ENCODE assay signal across 7 cellular contexts in genomic region chr7:65508581-65509367, GRCh38.
A peak's percentile ranks its signal among the peaks of the same experiment; 100 is the strongest.
DNase-seq lines count a peak whose midpoint lies in the region; ATAC-seq and TF ChIP-seq lines count a peak whose summit lies in the region.
"Not testable (repeated sequence)": the region's sequence is repeated elsewhere in the genome, so short reads cannot be mapped to it uniquely, and the experiment has no call there.

No MANE protein-coding gene starts in this region.

- H4K8ac ChIP-seq in mesenchymal stem cell (ENCODE audit: low read length), result not testable (repeated sequence)

- not testable (repeated sequence) for TF ChIP-seq POLR2A in breast epithelium (IDR thresholded peaks at IDR 0.05); gastrocnemius medialis (IDR thresholded peaks at IDR 0.05)

- under 1% methylated on average over 45 of the region's 85 CpGs for WGBS in mesenchymal stem cell

- H2AK5ac ChIP-seq in mesenchymal stem cell (ENCODE audit: low read length, severe bottlenecking), result not testable (repeated sequence)

- peak overlapping the region; percentile 60 for H3K4me3 ChIP-seq in GM06990 (replicated peaks; ENCODE audit: low read depth, low read length)
- H3K4me3 ChIP-seq in WERI-Rb-1 (ENCODE audit: low read depth, low read length), result peak overlapping the region; percentile 63
- peak overlapping the region; percentile 25 to 68 (median 51) for H3K4me3 ChIP-seq in breast epithelium
- peak overlapping the region; percentile 47 to 70 for H3K4me3 ChIP-seq in mesenchymal stem cell (ENCODE audit: insufficient read depth in 1 of 2, low read depth in 1 of 2, low read length in 2 of 2)
- peak overlapping the region; percentile 43 to 75 (median 52) for H3K4me3 ChIP-seq in gastrocnemius medialis

- H2BK15ac ChIP-seq in mesenchymal stem cell (ENCODE audit: low read depth, poor library complexity, severe bottlenecking), result not testable (repeated sequence)

- not testable (repeated sequence) for H3K4me1 Mint-ChIP-seq in glutamatergic neuron (ENCODE audit: low read depth, unreplicated experiment)

- H3K27me3 Mint-ChIP-seq in glutamatergic neuron (ENCODE audit: unreplicated experiment), result not testable (repeated sequence)

- H3K14ac ChIP-seq in mesenchymal stem cell (ENCODE audit: low read length in 2 of 2), result not testable (repeated sequence)

- H2BK12ac ChIP-seq in mesenchymal stem cell (ENCODE audit: low read length in 2 of 2), result not testable (repeated sequence)

- H3K18ac ChIP-seq in mesenchymal stem cell (ENCODE audit: low read depth in 1 of 2, low read length in 2 of 2), result not testable (repeated sequence)

- DNase-seq in GM06990 (ENCODE audit: extremely low read depth, insufficient read length); WERI-Rb-1; breast epithelium (ENCODE audit: low spot score in 2 of 2); mesenchymal stem cell; gastrocnemius medialis: not testable (repeated sequence)
- peak in 2 of 3 experiments; percentile 24 to 34 for DNase-seq in NCI-H1417 (lab: John Stamatoyannopoulos, UW)
- peak; percentile 10 for DNase-seq in glutamatergic neuron

- not testable (repeated sequence) for TF ChIP-seq CTCF in GM06990 (IDR thresholded peaks at IDR 0.05; ENCODE audit: insufficient read depth, low read length, poor library complexity, severe bottlenecking); WERI-Rb-1 (IDR thresholded peaks at IDR 0.05; ENCODE audit: low read depth, low read length); breast epithelium (IDR thresholded peaks at IDR 0.05); glutamatergic neuron (IDR thresholded peaks at IDR 0.05; ENCODE audit: partially characterized antibody, unreplicated experiment); gastrocnemius medialis (IDR thresholded peaks at IDR 0.05 in 4 of 5, conservative IDR thresholded peaks at IDR 0.05 in 1 of 5)

- H3K9ac ChIP-seq in mesenchymal stem cell (ENCODE audit: low read length), result not testable (repeated sequence)

- not testable (repeated sequence) for H2BK5ac ChIP-seq in mesenchymal stem cell (ENCODE audit: low read depth, low read length, poor library complexity, severe bottlenecking)

- H3K4me3 Mint-ChIP-seq in glutamatergic neuron (ENCODE audit: unreplicated experiment), result not testable (repeated sequence)

- H3K4ac ChIP-seq in mesenchymal stem cell (ENCODE audit: low read depth in 1 of 2, low read length in 2 of 2), result not testable (repeated sequence)

- not testable (repeated sequence) for H3K27ac ChIP-seq in WERI-Rb-1; mesenchymal stem cell (ENCODE audit: low read length, poor library complexity, severe bottlenecking); gastrocnemius medialis
- H3K27ac ChIP-seq in breast epithelium, result peak overlapping the region in 1 of 2 donors; percentile 52

- H2AFZ ChIP-seq in mesenchymal stem cell (ENCODE audit: low read depth, low read length), result not testable (repeated sequence)

- not testable (repeated sequence) for H3K4me1 ChIP-seq in breast epithelium; mesenchymal stem cell (ENCODE audit: control insufficient read depth, insufficient read depth, low read depth, low read length)
- peaks cover 6 to 11% of the 10 kb centered on the region in 2 donors for H3K4me1 ChIP-seq in gastrocnemius medialis

- H3K36me3 Mint-ChIP-seq in glutamatergic neuron (ENCODE audit: unreplicated experiment), result not testable (repeated sequence)

- not testable (repeated sequence) for H2BK120ac ChIP-seq in mesenchymal stem cell (ENCODE audit: low read depth, low read length)

- H3K27me3 ChIP-seq in GM06990 (replicated peaks; ENCODE audit: control insufficient read depth, insufficient read depth, low read length); WERI-Rb-1 (ENCODE audit: insufficient read depth, low read depth, severe bottlenecking); breast epithelium: not testable (repeated sequence)
- peaks cover 13 to 23% of the 10 kb centered on the region in 2 experiments for H3K27me3 ChIP-seq in mesenchymal stem cell (ENCODE audit: control insufficient read depth in 1 of 2, insufficient read depth in 1 of 2, low read length in 2 of 2)
- H3K27me3 ChIP-seq in gastrocnemius medialis, result peaks cover 10 to 36% (median 30%) of the 10 kb centered on the region in 3 donors

- in situ Hi-C loops in gastrocnemius medialis (cut with MboI; ENCODE audit: low sequenced_read_pairs in 4 of 4), result not testable (repeated sequence)

- not testable (repeated sequence) for H3K36me3 ChIP-seq in GM06990 (ENCODE audit: control insufficient read depth, insufficient read depth, low read length); WERI-Rb-1; breast epithelium; mesenchymal stem cell (ENCODE audit: control insufficient read depth in 1 of 2, insufficient read depth in 2 of 2, low read depth in 1 of 2, low read length in 2 of 2); gastrocnemius medialis

- H3K4me2 ChIP-seq in mesenchymal stem cell (ENCODE audit: low read length, poor library complexity, severe bottlenecking), result peak overlapping the region; percentile 97

- H3K9me3 Mint-ChIP-seq in glutamatergic neuron (ENCODE audit: unreplicated experiment), result not testable (repeated sequence)

- not testable (repeated sequence) for H3K9me3 ChIP-seq in WERI-Rb-1 (ENCODE audit: severe bottlenecking); breast epithelium; mesenchymal stem cell (ENCODE audit: control insufficient read depth, low read length); gastrocnemius medialis

- not testable (repeated sequence) for H3K23ac ChIP-seq in mesenchymal stem cell (ENCODE audit: low read length in 2 of 2)

- intact Hi-C loops in breast epithelium (cut with DNase I; ENCODE audit: low total_unique reads); gastrocnemius medialis (cut with DNase I; ENCODE audit: low total_unique reads): not testable (repeated sequence)

- not testable (repeated sequence) for H3K27ac Mint-ChIP-seq in glutamatergic neuron (ENCODE audit: unreplicated experiment)

- H4K91ac ChIP-seq in mesenchymal stem cell (ENCODE audit: low read length), result not testable (repeated sequence)

- not testable (repeated sequence) for H3K79me1 ChIP-seq in mesenchymal stem cell (replicated peaks; ENCODE audit: low read length, poor library complexity, severe bottlenecking)

- not testable (repeated sequence) for ATAC-seq in gastrocnemius medialis
